13 cellular contexts compared by ENCODE assay signal in the genomic region with DNA sequence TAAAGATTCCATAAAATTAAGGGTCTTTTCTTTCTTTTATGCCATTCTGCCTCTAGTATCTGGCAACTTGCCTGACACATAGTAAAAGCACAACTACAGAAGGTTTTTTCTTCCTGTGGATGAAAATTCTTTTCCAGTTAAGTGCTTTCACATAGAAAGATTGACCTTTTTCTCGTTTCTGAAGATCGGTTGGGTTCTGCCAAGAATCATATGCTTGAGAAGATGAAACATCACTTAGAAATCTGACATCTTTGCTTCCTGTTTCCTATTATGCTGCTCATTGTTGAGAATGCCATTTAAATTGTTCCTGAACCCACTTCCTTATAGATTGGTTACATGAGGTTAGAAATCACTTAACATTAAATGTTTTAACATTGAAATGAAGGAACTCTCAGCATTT. TPM values are rescaled to one million over a fixed set of nuclear protein-coding genes. Genes with fewer than 3 reads are reported as not detected.
DNase-seq lines count a peak whose midpoint lies in the region; ATAC-seq and TF ChIP-seq lines count a peak whose summit lies in the region.
"Had no signal": no experiment of that assay in that cellular context is flagged by ENCODE, and none has a peak within 500 bp of the region (broad histone marks: within the 10 kb centered on the region; RNA-seq: fewer than 3 reads in every experiment).

No MANE protein-coding gene starts in this region.

- DNase-seq in M059J (ENCODE audit: low read depth) (peak; percentile 21), astrocyte of the spinal cord (ENCODE audit: low read depth, low spot score) (peak; percentile 84), left kidney (ENCODE audit: low read depth, low spot score) (peak; percentile 17), head of caudate nucleus (no peak), ecto neural progenitor cell (ENCODE audit: low spot score) (no peak), DMS153 (lab: John Stamatoyannopoulos, UW) (no peak)
- DNase-seq: CD8-positive, alpha-beta T cell; naive B cell; stimulated activated CD4-positive, alpha-beta T cell treated with anti-CD3 and anti-CD28 coated beads, Interleukin-12 subunit alpha, Interleukin-12 subunit beta, amount 100 ng/mL, for 4 hours; T1000 had no signal

- in situ Hi-C loops in astrocyte of the spinal cord (cut with HindIII; ENCODE audit: low sequenced_read_pairs), result no loop called here

- peaks cover 10 to 17% (median 15%) of the 10 kb centered on the region in 10 experiments for H3K4me1 ChIP-seq in BLaER1 treated with 17β-estradiol and CSF1 and Interleukin-3, amounts not matched to agents 10 nM and 100 nM

- no peak overlapping the region for H3K4me3 ChIP-seq in BLaER1 treated with 17β-estradiol and CSF1 and Interleukin-3, amounts not matched to agents 10 nM and 100 nM
- no peak overlapping the region for H3K4me3 ChIP-seq in astrocyte of the spinal cord (ENCODE audit: low read depth, low read length)

- H4K20me1 ChIP-seq in BLaER1 treated with 17β-estradiol and CSF1 and Interleukin-3, amounts not matched to agents 10 nM and 100 nM, result no peaks in the 10 kb centered on the region

- no peak overlapping the region for H3K9ac ChIP-seq in BLaER1 treated with 17β-estradiol and CSF1 and Interleukin-3, amounts not matched to agents 10 nM and 100 nM

- H3K9me3 ChIP-seq in BLaER1 treated with 17β-estradiol and CSF1 and Interleukin-3, amounts not matched to agents 10 nM and 100 nM (replicated peaks in 1 of 11), result no peaks in the 10 kb centered on the region

- no peaks in the 10 kb centered on the region for H3K36me3 ChIP-seq in BLaER1 treated with 17β-estradiol and CSF1 and Interleukin-3, amounts not matched to agents 10 nM and 100 nM

- peak overlapping the region in 7 of 11 experiments; percentile 6 to 48 (median 39); a peak in 10 of 22 replicates for H3K4me2 ChIP-seq in BLaER1 treated with 17β-estradiol and CSF1 and Interleukin-3, amounts not matched to agents 10 nM and 100 nM

- H3K27me3 ChIP-seq in BLaER1 treated with 17β-estradiol and CSF1 and Interleukin-3, amounts not matched to agents 10 nM and 100 nM, result no peaks in the 10 kb centered on the region

- ATAC-seq in HG02970 (IDR thresholded peaks at IDR 0.05; ENCODE audit: low FRiP score, unreplicated experiment), result no peak
- ATAC-seq: CD8-positive, alpha-beta T cell; stimulated activated memory B cell treated with anti-CD40 and anti-IgM and Interleukin-4, amounts not matched to agents 10 μg/mL and 1 μg/mL and 100 μg/mL, for 72 hours had no signal

- H3K27ac ChIP-seq in BLaER1 treated with 17β-estradiol and CSF1 and Interleukin-3, amounts not matched to agents 10 nM and 100 nM, result no peak overlapping the region

- intact Hi-C loops in head of caudate nucleus (cut with DNase I), result no loop called here

- TF ChIP-seq CTCF in astrocyte of the spinal cord (IDR thresholded peaks at IDR 0.05; ENCODE audit: low read depth, low read length), result no peak

RNA-seq across cellular contexts. Expression of a gene that starts 26.3 kb away (rescaled TPM):
- total RNA-seq in M059J (2014; rRNA removed; shearing (Covaris generic)), result not detected in 2 replicates
- total RNA-seq: CD8-positive, alpha-beta T cell had no signal

Comparison
In these comparisons a context has a peak if more than half of its experiments do, and no peak if none do; other contexts are left out.
1. DNase-seq: peak in M059J (single experiment), astrocyte of the spinal cord (single experiment) and left kidney (single experiment); none in head of caudate nucleus (0 of 42), ecto neural progenitor cell (single experiment) and DMS153 (single experiment).